Comparison of ENCODE assay signal across 10 cellular contexts in genomic region chr6:21808045-21808470, GRCh38.
DNase-seq lines count a peak whose midpoint lies in the region; ATAC-seq and TF ChIP-seq lines count a peak whose summit lies in the region.
"Had no signal": no experiment of that assay in that cellular context is flagged by ENCODE, and none has a peak within 500 bp of the region (broad histone marks: within the 10 kb centered on the region; RNA-seq: fewer than 3 reads in every experiment).

No MANE protein-coding gene starts in this region.

- H3K27me3 ChIP-seq in RWPE2 (ENCODE audit: insufficient read depth, poor library complexity, severe bottlenecking) (no peaks in the 10 kb centered on the region), ovary (no peaks in the 10 kb centered on the region)

- H3K4me1 ChIP-seq in RWPE2 (ENCODE audit: insufficient read depth, poor library complexity, severe bottlenecking) (peaks cover 4% of the 10 kb centered on the region), ovary (ENCODE audit: insufficient read depth) (peaks cover 13% of the 10 kb centered on the region)

- H3K4me1 Mint-ChIP-seq in effector memory CD8-positive, alpha-beta T cell (ENCODE audit: low read depth in 2 of 2), result no peaks in the 10 kb centered on the region

- no peaks in the 10 kb centered on the region for H3K36me3 Mint-ChIP-seq in effector memory CD8-positive, alpha-beta T cell (ENCODE audit: insufficient read depth)

- H3K4me3 ChIP-seq in RWPE2 (ENCODE audit: severe bottlenecking) (no peak overlapping the region), fibroblast of the aortic adventitia (ENCODE audit: low read depth, low read length) (no peak overlapping the region), ovary (no peak overlapping the region)

- DNase-seq in Daoy (ENCODE audit: low read depth), result peak; percentile 86
- no peak for DNase-seq in RWPE2 (ENCODE audit: low spot score)
- DNase-seq in fibroblast of the aortic adventitia (ENCODE audit: low read depth), result peak; percentile 68
- peak; percentile 47 to 53 (median 50) for DNase-seq in ovary
- DNase-seq in NCI-H2171 treated with DMSO at 0.1 percent for 48 hours (lab: John Stamatoyannopoulos, UW), result no peak
- no peak for DNase-seq in activated gamma-delta T cell (lab: John Stamatoyannopoulos, UW)
- no peak for DNase-seq in effector memory CD8-positive, alpha-beta T cell
- DNase-seq: NCI-H82 had no signal

- TF ChIP-seq CTCF in RWPE2 (IDR thresholded peaks at IDR 0.05; ENCODE audit: poor library complexity, severe bottlenecking) (no peak), fibroblast of the aortic adventitia (IDR thresholded peaks at IDR 0.05; ENCODE audit: insufficient read depth, low read length) (no peak), ovary (IDR thresholded peaks at IDR 0.05) (no peak)

- ATAC-seq in RWPE2 (ENCODE audit: low read depth) (peak; percentile 73), GM18861 (IDR thresholded peaks at IDR 0.05; ENCODE audit: unreplicated experiment) (no peak)
- no peak for ATAC-seq in effector memory CD8-positive, alpha-beta T cell (replicated peaks)

- no peaks in the 10 kb centered on the region for H3K27me3 Mint-ChIP-seq in effector memory CD8-positive, alpha-beta T cell
- H3K27me3 Mint-ChIP-seq: dendritic cell treated with granulocyte-macrophage colony-stimulating factor and Interleukin-4, amounts not matched to agents 40 ng/mL and 50 ng/mL, for 4 days had no signal

- TF ChIP-seq EP300 in ovary (IDR thresholded peaks at IDR 0.05), result no peak

- H3K27ac ChIP-seq in RWPE2 (ENCODE audit: poor library complexity, severe bottlenecking), result peak overlapping the region; percentile 7
- peak overlapping the region in 1 of 2 donors; percentile 62 for H3K27ac ChIP-seq in ovary

- peaks cover 0 to 1% of the 10 kb centered on the region in 2 donors for H3K9me3 Mint-ChIP-seq in effector memory CD8-positive, alpha-beta T cell
- H3K9me3 Mint-ChIP-seq: dendritic cell treated with granulocyte-macrophage colony-stimulating factor and Interleukin-4, amounts not matched to agents 40 ng/mL and 50 ng/mL, for 4 days had no signal

- intact Hi-C loops in ovary (cut with DNase I), result loop anchor here in 1 of 4 donors (10.0 kb wide), 1 partner anchor 213 kb away; the partner anchor contains the start of gene SOX4

- H3K27ac Mint-ChIP-seq in effector memory CD8-positive, alpha-beta T cell, result no peak overlapping the region
- H3K27ac Mint-ChIP-seq: dendritic cell treated with granulocyte-macrophage colony-stimulating factor and Interleukin-4, amounts not matched to agents 40 ng/mL and 50 ng/mL, for 4 days had no signal

- no peak for TF ChIP-seq POLR2A in ovary (IDR thresholded peaks at IDR 0.05)

- no peaks in the 10 kb centered on the region for H3K36me3 ChIP-seq in RWPE2 (ENCODE audit: low read depth)
- no peaks in the 10 kb centered on the region for H3K36me3 ChIP-seq in ovary

- H3K9me3 ChIP-seq in RWPE2 (ENCODE audit: severe bottlenecking), result no peaks in the 10 kb centered on the region
- H3K9me3 ChIP-seq in ovary, result no peaks in the 10 kb centered on the region

- H3K4me3 Mint-ChIP-seq in effector memory CD8-positive, alpha-beta T cell, result no peak overlapping the region
- H3K4me3 Mint-ChIP-seq: dendritic cell treated with granulocyte-macrophage colony-stimulating factor and Interleukin-4, amounts not matched to agents 40 ng/mL and 50 ng/mL, for 4 days had no signal

- 14 to 18% (median 15%) methylated on average over 7 of the region's 7 CpGs for WGBS in ovary, 3 donors

Comparison
In these comparisons a context has a peak if more than half of its experiments do, and no peak if none do; other contexts are left out.
1. DNase-seq: peak in Daoy (single experiment), fibroblast of the aortic adventitia (single experiment) and ovary (5 of 5); none in RWPE2 (single experiment), NCI-H2171 treated with DMSO at 0.1 percent for 48 hours (single experiment), activated gamma-delta T cell (single experiment) and effector memory CD8-positive, alpha-beta T cell (0 of 3).